In genomic region chr17:80807014-80807413, GRCh38 we compare ENCODE assay signal across 8 cellular contexts.
"Had no signal": no experiment of that assay in that cellular context is flagged by ENCODE, and none has a peak within 500 bp of the region (broad histone marks: within the 10 kb centered on the region; RNA-seq: fewer than 3 reads in every experiment).

No MANE protein-coding gene starts in this region.

- DNase-seq: GM23248, GOT3, H7, HFFc6, IMR-90, KBM-7 had no signal

- H3K27ac ChIP-seq: GM23248 had no signal

- H3K9ac ChIP-seq: GM23248 had no signal

- ATAC-seq: HCT116 had no signal

- H3K4me3 ChIP-seq: GM23248, HAP-1 had no signal

- H3K4me1 ChIP-seq: HAP-1 had no signal

- H3K36me3 ChIP-seq: HAP-1 had no signal
